15 cellular contexts compared by ENCODE assay signal in genomic region chr1:9352364-9353140, GRCh38. TPM values are rescaled to one million over a fixed set of nuclear protein-coding genes. Genes with fewer than 3 reads are reported as not detected.
A peak's percentile ranks its signal among the peaks of the same experiment; 100 is the strongest.
DNase-seq lines count a peak whose midpoint lies in the region; ATAC-seq and TF ChIP-seq lines count a peak whose summit lies in the region.
"Had no signal": no experiment of that assay in that cellular context is flagged by ENCODE, and none has a peak within 500 bp of the region (broad histone marks: within the 10 kb centered on the region; RNA-seq: fewer than 3 reads in every experiment).

No MANE protein-coding gene starts in this region.

- no peak overlapping the region for H3K4me3 Mint-ChIP-seq in GM23338
- no peak overlapping the region for H3K4me3 Mint-ChIP-seq in glutamatergic neuron (ENCODE audit: unreplicated experiment)
- H3K4me3 Mint-ChIP-seq: HFFc6, neural crest cell had no signal

- peaks cover 13% of the 10 kb centered on the region for H3K4me1 Mint-ChIP-seq in GM23338
- H3K4me1 Mint-ChIP-seq in glutamatergic neuron (ENCODE audit: low read depth, unreplicated experiment) = peaks cover 53% of the 10 kb centered on the region
- H3K4me1 Mint-ChIP-seq: neural crest cell had no signal

- H3F3A ChIP-seq in GM23338 (replicated peaks; ENCODE audit: low read depth) = no peaks in the 10 kb centered on the region

- H3K4me2 ChIP-seq in GM23338 = no peak overlapping the region

- TF ChIP-seq POLR2A in GM18505 (IDR thresholded peaks at IDR 0.05; ENCODE audit: borderline replicate concordance, extremely low read depth, insufficient read depth, insufficient read length) = no peak

- ATAC-seq in GM23338 (peak; percentile 47), GM18505 (IDR thresholded peaks at IDR 0.05; ENCODE audit: unreplicated experiment) (no peak)

- no peaks in the 10 kb centered on the region for H3K9me2 ChIP-seq in GM23338 (ENCODE audit: insufficient read depth)

- H2AFZ ChIP-seq in GM23338 = no peak overlapping the region

- H3K36me3 ChIP-seq in GM23338 (ENCODE audit: insufficient read depth) = no peaks in the 10 kb centered on the region
- H3K36me3 ChIP-seq in HAP-1 (replicated peaks) = no peaks in the 10 kb centered on the region

- H3K4me3 ChIP-seq in GM23338 (no peak overlapping the region), HAP-1 (no peak overlapping the region)
- H3K4me3 ChIP-seq: skin epidermis had no signal

- no peaks in the 10 kb centered on the region for H3K9me3 Mint-ChIP-seq in GM23338
- peaks cover 13% of the 10 kb centered on the region for H3K9me3 Mint-ChIP-seq in glutamatergic neuron (ENCODE audit: unreplicated experiment)
- H3K9me3 Mint-ChIP-seq: HFFc6 had no signal

- no peaks in the 10 kb centered on the region for H4K20me1 ChIP-seq in GM23338 (replicated peaks; ENCODE audit: insufficient read depth)

- no peaks in the 10 kb centered on the region for H3K79me2 ChIP-seq in GM23338 (replicated peaks; ENCODE audit: insufficient read depth)

- in situ Hi-C loops in HAP-1 (cut with MboI; ENCODE audit: low sequenced_read_pairs) = no loop called here

- H3K36me3 Mint-ChIP-seq in GM23338 (ENCODE audit: low read depth) (no peaks in the 10 kb centered on the region; the same call in 2 of the 3 replicates), glutamatergic neuron (ENCODE audit: unreplicated experiment) (peaks cover 15% of the 10 kb centered on the region)

- peaks cover 1% of the 10 kb centered on the region; the same call in 1 of the 2 replicates for H3K4me1 ChIP-seq in GM23338 (ENCODE audit: insufficient read depth)
- peaks cover 1% of the 10 kb centered on the region for H3K4me1 ChIP-seq in HAP-1

- DNase-seq in GM23338 (ENCODE audit: low spot score) (peak; percentile 45), NCI-H510A (lab: John Stamatoyannopoulos, UW) (peak; percentile 86), glutamatergic neuron (peak; percentile 67), retina (peak; percentile 45), HAP-1 (ENCODE audit: low spot score in 2 of 2) (no peak), GM10266 (ENCODE audit: extremely low spot score) (no peak)
- DNase-seq in activated CD4-positive, alpha-beta T cell treated with anti-CD3 and anti-CD28 coated beads, Interleukin-2, amount 50 U/mL, for 1 hour = no peak
- DNase-seq: activated CD4-positive, alpha-beta T cell treated with anti-CD3 and anti-CD28 coated beads, Interleukin-2, amount 50 U/mL, for 4 hours; HFFc6; NCI-H1930; NK-92 treated with Interleukin-12 subunit alpha and Interleukin-12 subunit beta, amount 100 ng/mL, for 24 hours; stimulated activated naive CD4-positive, alpha-beta T cell had no signal

- TF ChIP-seq CTCF in GM23338 (conservative IDR thresholded peaks at IDR 0.05; ENCODE audit: low read depth in 2 of 2) = peak; percentile 20 to 44; a peak in 3 of 4 replicates
- no peak for TF ChIP-seq CTCF in glutamatergic neuron (IDR thresholded peaks at IDR 0.05; ENCODE audit: partially characterized antibody, unreplicated experiment)
- no peak for TF ChIP-seq CTCF in GM10266 (IDR thresholded peaks at IDR 0.05; ENCODE audit: control insufficient read depth, insufficient read depth, low read depth, missing control alignments)

- no peak overlapping the region for H3K27ac ChIP-seq in GM23338 (ENCODE audit: low read depth)

- H3K9me3 ChIP-seq in HAP-1 = no peaks in the 10 kb centered on the region

- H3K27ac Mint-ChIP-seq in GM23338 = no peak overlapping the region
- no peak overlapping the region for H3K27ac Mint-ChIP-seq in glutamatergic neuron (ENCODE audit: unreplicated experiment)
- H3K27ac Mint-ChIP-seq: HFFc6 had no signal

- H3K27me3 Mint-ChIP-seq in GM23338 (ENCODE audit: insufficient read depth, low read depth, poor library complexity) (peaks cover 6% of the 10 kb centered on the region), glutamatergic neuron (ENCODE audit: unreplicated experiment) (peaks cover 15% of the 10 kb centered on the region)

- H3K27me3 ChIP-seq in GM23338 (ENCODE audit: insufficient read depth) (no peaks in the 10 kb centered on the region), HAP-1 (ENCODE audit: low read depth) (no peaks in the 10 kb centered on the region)

TF ChIP-seq in GM23338, 12 proteins besides CTCF, POLR2A, EP300 and RAD21 (continues in another document):
- TF ChIP-seq, protein P1, sequence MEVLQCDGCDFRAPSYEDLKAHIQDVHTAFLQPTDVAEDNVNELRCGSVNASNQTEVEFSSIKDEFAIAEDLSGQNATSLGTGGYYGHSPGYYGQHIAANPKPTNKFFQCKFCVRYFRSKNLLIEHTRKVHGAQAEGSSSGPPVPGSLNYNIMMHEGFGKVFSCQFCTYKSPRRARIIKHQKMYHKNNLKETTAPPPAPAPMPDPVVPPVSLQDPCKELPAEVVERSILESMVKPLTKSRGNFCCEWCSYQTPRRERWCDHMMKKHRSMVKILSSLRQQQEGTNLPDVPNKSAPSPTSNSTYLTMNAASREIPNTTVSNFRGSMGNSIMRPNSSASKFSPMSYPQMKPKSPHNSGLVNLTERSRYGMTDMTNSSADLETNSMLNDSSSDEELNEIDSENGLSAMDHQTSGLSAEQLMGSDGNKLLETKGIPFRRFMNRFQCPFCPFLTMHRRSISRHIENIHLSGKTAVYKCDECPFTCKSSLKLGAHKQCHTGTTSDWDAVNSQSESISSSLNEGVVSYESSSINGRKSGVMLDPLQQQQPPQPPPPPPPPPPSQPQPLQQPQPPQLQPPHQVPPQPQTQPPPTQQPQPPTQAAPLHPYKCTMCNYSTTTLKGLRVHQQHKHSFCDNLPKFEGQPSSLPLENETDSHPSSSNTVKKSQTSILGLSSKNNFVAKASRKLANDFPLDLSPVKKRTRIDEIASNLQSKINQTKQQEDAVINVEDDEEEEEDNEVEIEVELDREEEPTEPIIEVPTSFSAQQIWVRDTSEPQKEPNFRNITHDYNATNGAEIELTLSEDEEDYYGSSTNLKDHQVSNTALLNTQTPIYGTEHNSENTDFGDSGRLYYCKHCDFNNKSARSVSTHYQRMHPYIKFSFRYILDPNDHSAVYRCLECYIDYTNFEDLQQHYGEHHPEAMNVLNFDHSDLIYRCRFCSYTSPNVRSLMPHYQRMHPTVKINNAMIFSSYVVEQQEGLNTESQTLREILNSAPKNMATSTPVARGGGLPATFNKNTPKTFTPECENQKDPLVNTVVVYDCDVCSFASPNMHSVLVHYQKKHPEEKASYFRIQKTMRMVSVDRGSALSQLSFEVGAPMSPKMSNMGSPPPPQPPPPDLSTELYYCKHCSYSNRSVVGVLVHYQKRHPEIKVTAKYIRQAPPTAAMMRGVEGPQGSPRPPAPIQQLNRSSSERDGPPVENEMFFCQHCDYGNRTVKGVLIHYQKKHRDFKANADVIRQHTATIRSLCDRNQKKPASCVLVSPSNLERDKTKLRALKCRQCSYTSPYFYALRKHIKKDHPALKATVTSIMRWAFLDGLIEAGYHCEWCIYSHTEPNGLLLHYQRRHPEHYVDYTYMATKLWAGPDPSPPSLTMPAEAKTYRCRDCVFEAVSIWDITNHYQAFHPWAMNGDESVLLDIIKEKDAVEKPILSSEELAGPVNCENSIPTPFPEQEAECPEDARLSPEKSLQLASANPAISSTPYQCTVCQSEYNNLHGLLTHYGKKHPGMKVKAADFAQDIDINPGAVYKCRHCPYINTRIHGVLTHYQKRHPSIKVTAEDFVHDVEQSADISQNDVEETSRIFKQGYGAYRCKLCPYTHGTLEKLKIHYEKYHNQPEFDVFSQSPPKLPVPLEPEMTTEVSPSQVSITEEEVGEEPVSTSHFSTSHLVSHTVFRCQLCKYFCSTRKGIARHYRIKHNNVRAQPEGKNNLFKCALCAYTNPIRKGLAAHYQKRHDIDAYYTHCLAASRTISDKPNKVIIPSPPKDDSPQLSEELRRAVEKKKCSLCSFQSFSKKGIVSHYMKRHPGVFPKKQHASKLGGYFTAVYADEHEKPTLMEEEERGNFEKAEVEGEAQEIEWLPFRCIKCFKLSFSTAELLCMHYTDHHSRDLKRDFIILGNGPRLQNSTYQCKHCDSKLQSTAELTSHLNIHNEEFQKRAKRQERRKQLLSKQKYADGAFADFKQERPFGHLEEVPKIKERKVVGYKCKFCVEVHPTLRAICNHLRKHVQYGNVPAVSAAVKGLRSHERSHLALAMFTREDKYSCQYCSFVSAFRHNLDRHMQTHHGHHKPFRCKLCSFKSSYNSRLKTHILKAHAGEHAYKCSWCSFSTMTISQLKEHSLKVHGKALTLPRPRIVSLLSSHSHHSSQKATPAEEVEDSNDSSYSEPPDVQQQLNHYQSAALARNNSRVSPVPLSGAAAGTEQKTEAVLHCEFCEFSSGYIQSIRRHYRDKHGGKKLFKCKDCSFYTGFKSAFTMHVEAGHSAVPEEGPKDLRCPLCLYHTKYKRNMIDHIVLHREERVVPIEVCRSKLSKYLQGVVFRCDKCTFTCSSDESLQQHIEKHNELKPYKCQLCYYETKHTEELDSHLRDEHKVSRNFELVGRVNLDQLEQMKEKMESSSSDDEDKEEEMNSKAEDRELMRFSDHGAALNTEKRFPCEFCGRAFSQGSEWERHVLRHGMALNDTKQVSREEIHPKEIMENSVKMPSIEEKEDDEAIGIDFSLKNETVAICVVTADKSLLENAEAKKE (CRISPR knock-in tag; IDR thresholded peaks at IDR 0.05) = no peak
- TF ChIP-seq JUNB (IDR thresholded peaks at IDR 0.05; ENCODE audit: unreplicated experiment) (no peak), EZH2phosphoT487 (IDR thresholded peaks at IDR 0.05; ENCODE audit: unreplicated experiment) (no peak), STAT1 (IDR thresholded peaks at IDR 0.05; ENCODE audit: unreplicated experiment) (no peak)

RNA-seq across cellular contexts. Expression of gene SPSB1, which starts 59.9 kb away (rescaled TPM):
- 6.8 and 7.6 TPM in 2 replicates for total RNA-seq in GM23338 (2014; rRNA removed; shearing (Covaris generic))
- polyA plus RNA-seq in GM23338 (2016; fragmentation: Nextera tagmentation; extraction: Ambion mirVana) = 2.1 and 2.4 TPM in 2 replicates
- total RNA-seq in glutamatergic neuron (ENCODE audit: unreplicated experiment) = 78.6 TPM

Comparison
In these comparisons a context has a peak if more than half of its experiments do, and no peak if none do; other contexts are left out.
1. DNase-seq: peak in GM23338 (single experiment), NCI-H510A (single experiment), glutamatergic neuron (single experiment) and retina (single experiment); none in activated CD4-positive, alpha-beta T cell treated with anti-CD3 and anti-CD28 coated beads, Interleukin-2, amount 50 U/mL, for 1 hour (single experiment), HAP-1 (0 of 2) and GM10266 (single experiment).
2. CTCF ChIP-seq: peak in GM23338 (2 of 2); none in glutamatergic neuron (single experiment) and GM10266 (single experiment).